Comparison of ENCODE assay signal across 8 cellular contexts in genomic region chr3:58177747-58178527, GRCh38. TPM values are rescaled to one million over a fixed set of nuclear protein-coding genes. Genes with fewer than 3 reads are reported as not detected.
DNase-seq lines count a peak whose midpoint lies in the region; ATAC-seq and TF ChIP-seq lines count a peak whose summit lies in the region.

No MANE protein-coding gene starts in this region.

- H3K4me1 ChIP-seq in OCI-LY1 (ENCODE audit: insufficient read depth, low read length, severe bottlenecking) (peaks cover 5% of the 10 kb centered on the region), fibroblast of lung (ENCODE audit: control insufficient read depth, extremely low read depth, insufficient read depth, low read length) (peaks cover 11% of the 10 kb centered on the region)
- H3K4me1 ChIP-seq in naive thymus-derived CD4-positive, alpha-beta T cell (ENCODE audit: control insufficient read depth in 2 of 2, insufficient read depth in 2 of 2, low read length in 2 of 2) = peaks cover 6 to 8% of the 10 kb centered on the region in 2 donors

- H3K27me3 Mint-ChIP-seq in naive thymus-derived CD4-positive, alpha-beta T cell = peaks cover 0 to 4% (median 0%) of the 10 kb centered on the region in 5 donors
- H3K27me3 Mint-ChIP-seq in stimulated activated memory B cell treated with anti-CD40 and anti-IgM and Interleukin-4, amounts not matched to agents 10 μg/mL and 1 μg/mL and 100 μg/mL, for 72 hours = no peaks in the 10 kb centered on the region

- intact Hi-C loops in naive thymus-derived CD4-positive, alpha-beta T cell (cut with micrococcal nuclease) = loop anchor here (1.0 to 5.0 kb wide), 6 partner anchors 39 to 354 kb away; partner anchors contain the start of gene ABHD6 (in 1 of the 2)

- TF ChIP-seq CTCF in OCI-LY1 (IDR thresholded peaks at IDR 0.05; ENCODE audit: low read length) (peak; percentile 92), fibroblast of lung (conservative IDR thresholded peaks at IDR 0.05 in 1 of 2, IDR thresholded peaks at IDR 0.05 in 1 of 2; ENCODE audit: low read depth in 1 of 2, low read length in 2 of 2) (peak; percentile 75 to 80)

- POLR2A ChIA-PET in naive thymus-derived CD4-positive, alpha-beta T cell (lab: Charles Lee) = interaction anchor here (1.7 kb wide), 1 partner anchor 9 kb away, joined by 3 read pairs; no protein-coding TSS in a partner anchor

- no peak overlapping the region for H3K27ac ChIP-seq in OCI-LY1 (ENCODE audit: low read depth, low read length, poor library complexity, severe bottlenecking)
- no peak overlapping the region for H3K27ac ChIP-seq in fibroblast of lung (ENCODE audit: insufficient read depth, low read length)
- H3K27ac ChIP-seq in naive thymus-derived CD4-positive, alpha-beta T cell (ENCODE audit: low read depth, low read length) = no peak overlapping the region

- DNase-seq in AG08395 (ENCODE audit: low spot score) (peak; percentile 86), fibroblast of lung (ENCODE audit: low read depth in 2 of 2) (peak; percentile 74 to 77)
- peak; percentile 94 to 95 for DNase-seq in activated T-cell treated with anti-CD3 and anti-CD28 coated beads, Interleukin-2, amount 50 U/mL, for 48 hours
- DNase-seq in naive thymus-derived CD4-positive, alpha-beta T cell = peak; percentile 72 to 92 (median 84)

- H3K4me2 ChIP-seq in OCI-LY1 (ENCODE audit: low read length) (peak overlapping the region; percentile 53), fibroblast of lung (ENCODE audit: extremely low read depth, insufficient read depth, low read length) (peak overlapping the region; percentile 28)

- no peaks in the 10 kb centered on the region for H3K36me3 Mint-ChIP-seq in naive thymus-derived CD4-positive, alpha-beta T cell
- no peaks in the 10 kb centered on the region for H3K36me3 Mint-ChIP-seq in stimulated activated memory B cell treated with anti-CD40 and anti-IgM and Interleukin-4, amounts not matched to agents 10 μg/mL and 1 μg/mL and 100 μg/mL, for 72 hours

- H3K27ac Mint-ChIP-seq in naive thymus-derived CD4-positive, alpha-beta T cell = peak overlapping the region in 3 of 9 donors; percentile 18 to 43 (median 29)
- peak overlapping the region; percentile 2 for H3K27ac Mint-ChIP-seq in stimulated activated memory B cell treated with anti-CD40 and anti-IgM and Interleukin-4, amounts not matched to agents 10 μg/mL and 1 μg/mL and 100 μg/mL, for 72 hours

- H2AFZ ChIP-seq in OCI-LY1 (ENCODE audit: low read length) (no peak overlapping the region), fibroblast of lung (ENCODE audit: low read length) (no peak overlapping the region)

- no peaks in the 10 kb centered on the region for H3K9me3 ChIP-seq in OCI-LY1 (ENCODE audit: low read length)
- H3K9me3 ChIP-seq in fibroblast of lung (ENCODE audit: control insufficient read depth, insufficient read depth, low read depth, low read length) = no peaks in the 10 kb centered on the region
- H3K9me3 ChIP-seq in naive thymus-derived CD4-positive, alpha-beta T cell (ENCODE audit: control insufficient read depth in 2 of 3, low read length in 3 of 3) = no peaks in the 10 kb centered on the region

- H3K36me3 ChIP-seq in OCI-LY1 (ENCODE audit: insufficient read depth, low read length) (no peaks in the 10 kb centered on the region), fibroblast of lung (ENCODE audit: control insufficient read depth, insufficient read depth, low read length) (no peaks in the 10 kb centered on the region)
- no peaks in the 10 kb centered on the region for H3K36me3 ChIP-seq in naive thymus-derived CD4-positive, alpha-beta T cell (ENCODE audit: control insufficient read depth in 2 of 3, insufficient read depth in 3 of 3, low read length in 3 of 3)

- peak; percentile 68 for ATAC-seq in GM18861 (IDR thresholded peaks at IDR 0.05; ENCODE audit: unreplicated experiment)
- ATAC-seq in HG03342 (IDR thresholded peaks at IDR 0.05; ENCODE audit: unreplicated experiment) = peak; percentile 84
- ATAC-seq in naive thymus-derived CD4-positive, alpha-beta T cell = peak; percentile 94
- peak; percentile 91 for ATAC-seq in stimulated activated memory B cell treated with anti-CD40 and anti-IgM and Interleukin-4, amounts not matched to agents 10 μg/mL and 1 μg/mL and 100 μg/mL, for 72 hours

- peak overlapping the region; percentile 39 for H3K4me3 ChIP-seq in OCI-LY1 (ENCODE audit: low read depth, low read length, poor library complexity, severe bottlenecking)
- peak overlapping the region; percentile 7 to 57 (median 26) for H3K4me3 ChIP-seq in fibroblast of lung (replicated peaks in 1 of 4; ENCODE audit: control extremely low read depth in 1 of 4, insufficient read depth in 1 of 4, low read depth in 3 of 4, low read length in 4 of 4)
- H3K4me3 ChIP-seq in naive thymus-derived CD4-positive, alpha-beta T cell (ENCODE audit: low read length) = peak overlapping the region; percentile 49

- no peaks in the 10 kb centered on the region for H3K9me3 Mint-ChIP-seq in naive thymus-derived CD4-positive, alpha-beta T cell
- no peaks in the 10 kb centered on the region for H3K9me3 Mint-ChIP-seq in stimulated activated memory B cell treated with anti-CD40 and anti-IgM and Interleukin-4, amounts not matched to agents 10 μg/mL and 1 μg/mL and 100 μg/mL, for 72 hours

- no peaks in the 10 kb centered on the region for H3F3A ChIP-seq in OCI-LY1 (ENCODE audit: insufficient read depth, low read length)

- CTCF ChIA-PET in naive thymus-derived CD4-positive, alpha-beta T cell (lab: Charles Lee) = interaction anchor here (0.6 to 2.3 kb wide), 11 partner anchors 39 to 1475 kb away, joined by 3 to 15 read pairs (median 3); no protein-coding TSS in a partner anchor

- no peaks in the 10 kb centered on the region for H3K9me2 ChIP-seq in OCI-LY1 (ENCODE audit: low read depth, low read length)

- H3K9ac ChIP-seq in OCI-LY1 (ENCODE audit: low read length) (no peak overlapping the region; the same call in 1 of the 2 replicates), fibroblast of lung (ENCODE audit: insufficient read depth, low read length) (no peak overlapping the region)

- H3K27me3 ChIP-seq in OCI-LY1 (ENCODE audit: insufficient read depth, low read length) = peaks cover 4% of the 10 kb centered on the region
- peaks cover 6% of the 10 kb centered on the region for H3K27me3 ChIP-seq in fibroblast of lung (ENCODE audit: control insufficient read depth, insufficient read depth, low read length)
- no peaks in the 10 kb centered on the region for H3K27me3 ChIP-seq in naive thymus-derived CD4-positive, alpha-beta T cell (ENCODE audit: control insufficient read depth in 2 of 2, insufficient read depth in 2 of 2, low read length in 2 of 2)

- no peaks in the 10 kb centered on the region for H3K79me2 ChIP-seq in OCI-LY1 (ENCODE audit: insufficient read depth, low read length)
- no peaks in the 10 kb centered on the region for H3K79me2 ChIP-seq in fibroblast of lung (ENCODE audit: control insufficient read depth, insufficient read depth, low read length)

- H4K20me1 ChIP-seq in OCI-LY1 (ENCODE audit: insufficient read depth, low read length) (no peaks in the 10 kb centered on the region), fibroblast of lung (ENCODE audit: control insufficient read depth, extremely low read depth, insufficient read depth, low read length) (no peaks in the 10 kb centered on the region)

- H3K4me1 Mint-ChIP-seq in naive thymus-derived CD4-positive, alpha-beta T cell = peaks cover 4 to 17% (median 13%) of the 10 kb centered on the region in 7 donors
- peaks cover 32% of the 10 kb centered on the region for H3K4me1 Mint-ChIP-seq in stimulated activated memory B cell treated with anti-CD40 and anti-IgM and Interleukin-4, amounts not matched to agents 10 μg/mL and 1 μg/mL and 100 μg/mL, for 72 hours

- peak overlapping the region; percentile 51 to 84 (median 74) for H3K4me3 Mint-ChIP-seq in naive thymus-derived CD4-positive, alpha-beta T cell
- H3K4me3 Mint-ChIP-seq in stimulated activated memory B cell treated with anti-CD40 and anti-IgM and Interleukin-4, amounts not matched to agents 10 μg/mL and 1 μg/mL and 100 μg/mL, for 72 hours = peak overlapping the region; percentile 75

RNA-seq across cellular contexts. Expression of gene DNASE1L3, which starts 32.8 kb away (rescaled TPM):
- not detected in 2 replicates for total RNA-seq in fibroblast of lung
- polyA plus RNA-seq in fibroblast of lung = not detected in 2 replicates
- not detected in 2 replicates for polyA plus RNA-seq in fibroblast of lung (2012)
- polyA minus RNA-seq in fibroblast of lung (ENCODE audit: low replicate concordance) = not detected in 2 replicates
- 1 to 10 TPM in 1 of 5 experiments, under 1 TPM in 1, not detected in 3; 0.66 to 2.6 TPM for total RNA-seq in naive thymus-derived CD4-positive, alpha-beta T cell
- polyA plus RNA-seq in naive thymus-derived CD4-positive, alpha-beta T cell = not detected

RNA-seq across cellular contexts. Expression of gene ABHD6, which starts 59.7 kb away (rescaled TPM):
- 10.0 and 13.5 TPM in 2 replicates for total RNA-seq in fibroblast of lung
- polyA plus RNA-seq in fibroblast of lung = 7.3 and 10.4 TPM in 2 replicates
- 3.8 and 6.5 TPM in 2 replicates for polyA plus RNA-seq in fibroblast of lung (2012)
- polyA minus RNA-seq in fibroblast of lung (ENCODE audit: low replicate concordance) = 14.9 and 19.7 TPM in 2 replicates
- total RNA-seq in naive thymus-derived CD4-positive, alpha-beta T cell = 1 to 10 TPM; 3.1 to 7.3 (median 6.6) TPM
- 1 to 10 TPM; 2.5 to 6.4 TPM for polyA plus RNA-seq in naive thymus-derived CD4-positive, alpha-beta T cell
